8 cellular contexts compared by ENCODE assay signal in the genomic region with DNA sequence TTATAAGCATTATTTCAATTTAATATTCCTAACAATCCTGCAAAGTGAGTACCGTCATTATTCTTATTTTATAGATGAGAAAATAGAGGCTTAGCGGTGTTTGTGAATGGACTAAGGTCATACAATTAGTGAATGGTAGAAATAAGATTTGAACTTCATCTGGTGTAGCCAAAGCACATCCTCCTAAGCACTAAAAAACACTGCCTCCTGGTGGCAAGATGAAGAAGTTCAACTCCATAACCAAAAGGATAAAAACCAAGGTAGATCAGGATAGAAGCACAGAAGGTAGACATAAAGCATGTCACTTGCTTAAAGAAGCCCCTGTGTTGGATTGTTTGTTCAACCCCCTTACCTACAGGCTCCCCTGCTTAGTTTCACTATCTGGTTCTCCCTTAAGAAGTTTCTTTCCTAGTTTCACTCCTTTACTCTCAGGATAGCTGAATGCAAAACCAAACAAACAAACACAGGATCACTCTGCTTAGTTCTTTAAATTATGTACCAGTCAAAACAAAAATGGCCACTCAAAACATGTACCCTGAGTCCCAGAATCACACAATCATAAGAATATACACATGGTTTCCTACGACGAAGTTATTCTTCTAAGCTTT. TPM values are rescaled to one million over a fixed set of nuclear protein-coding genes. Genes with fewer than 3 reads are reported as not detected.
A peak's percentile ranks its signal among the peaks of the same experiment; 100 is the strongest.
DNase-seq lines count a peak whose midpoint lies in the region; TF ChIP-seq lines count a peak whose summit lies in the region.

No MANE protein-coding gene starts in this region.

- POLR2A ChIA-PET in activated CD4-positive, alpha-beta T cell treated with anti-CD3 and anti-CD28 coated beads, Interleukin-2, amount 10 ng/mL, durations not matched to agents 7 days and 5 days (lab: Charles Lee), result interaction anchor here (1.7 kb wide), 1 partner anchor 12 kb away, joined by 9 read pairs; a partner anchor contains a TSS

- H3K4me3 ChIP-seq in Jurkat, Clone E6-1 (ENCODE audit: low read length), result no peak overlapping the region
- no peak overlapping the region for H3K4me3 ChIP-seq in brain microvascular endothelial cell (ENCODE audit: low read depth, low read length)

- no peaks in the 10 kb centered on the region for H3K36me3 ChIP-seq in brain microvascular endothelial cell (replicated peaks)

- DNase-seq in activated CD4-positive, alpha-beta T cell treated with anti-CD3 and anti-CD28 coated beads, Interleukin-2, amount 10 ng/mL, durations not matched to agents 7 days and 5 days, result peak; percentile 29
- no peak for DNase-seq in activated CD4-positive, alpha-beta T cell treated with anti-CD3 and anti-CD28 coated beads, Interleukin-2, amount 50 U/mL, for 48 hours
- DNase-seq in Jurkat, Clone E6-1 (ENCODE audit: low read depth, low spot score), result peak; percentile 33
- DNase-seq in brain microvascular endothelial cell, result no peak
- no peak for DNase-seq in osteocyte (ENCODE audit: extremely low spot score, unreplicated experiment)
- DNase-seq in stimulated activated CD8-positive, alpha-beta memory T cell treated with anti-CD3 and anti-CD28 coated beads, Interleukin-4, amount 100 ng/mL, for 48 hours, result no peak
- no peak for DNase-seq in 8988T
- DNase-seq in anterior cingulate cortex (lab: John Stamatoyannopoulos, UW), result no peak

- H3K36me3 Mint-ChIP-seq in activated CD4-positive, alpha-beta T cell treated with anti-CD3 and anti-CD28 coated beads, Interleukin-2, amount 10 ng/mL, durations not matched to agents 7 days and 5 days (ENCODE audit: low read depth), result no peaks in the 10 kb centered on the region
- no peaks in the 10 kb centered on the region for H3K36me3 Mint-ChIP-seq in osteocyte (ENCODE audit: unreplicated experiment)

- H3K27me3 ChIP-seq in brain microvascular endothelial cell (replicated peaks), result no peaks in the 10 kb centered on the region

- H3K27ac Mint-ChIP-seq in activated CD4-positive, alpha-beta T cell treated with anti-CD3 and anti-CD28 coated beads, Interleukin-2, amount 10 ng/mL, durations not matched to agents 7 days and 5 days, result no peak overlapping the region
- no peak overlapping the region for H3K27ac Mint-ChIP-seq in osteocyte (ENCODE audit: unreplicated experiment)

- in situ Hi-C loops in brain microvascular endothelial cell (cut with HindIII; ENCODE audit: low pct_ligation_motif_present, low sequenced_read_pairs), result no loop called here

- H3K4me1 Mint-ChIP-seq in activated CD4-positive, alpha-beta T cell treated with anti-CD3 and anti-CD28 coated beads, Interleukin-2, amount 10 ng/mL, durations not matched to agents 7 days and 5 days, result peaks cover 44% of the 10 kb centered on the region
- H3K4me1 Mint-ChIP-seq in osteocyte (ENCODE audit: unreplicated experiment), result peaks cover 5% of the 10 kb centered on the region

- no peak overlapping the region for H3K4me3 Mint-ChIP-seq in activated CD4-positive, alpha-beta T cell treated with anti-CD3 and anti-CD28 coated beads, Interleukin-2, amount 10 ng/mL, durations not matched to agents 7 days and 5 days
- H3K4me3 Mint-ChIP-seq in osteocyte (ENCODE audit: unreplicated experiment), result no peak overlapping the region

- no peak overlapping the region for H3K27ac ChIP-seq in brain microvascular endothelial cell

- H3K9me3 Mint-ChIP-seq in activated CD4-positive, alpha-beta T cell treated with anti-CD3 and anti-CD28 coated beads, Interleukin-2, amount 10 ng/mL, durations not matched to agents 7 days and 5 days, result no peaks in the 10 kb centered on the region
- no peaks in the 10 kb centered on the region for H3K9me3 Mint-ChIP-seq in osteocyte (ENCODE audit: unreplicated experiment)

- no peaks in the 10 kb centered on the region for H3K27me3 Mint-ChIP-seq in activated CD4-positive, alpha-beta T cell treated with anti-CD3 and anti-CD28 coated beads, Interleukin-2, amount 10 ng/mL, durations not matched to agents 7 days and 5 days
- H3K27me3 Mint-ChIP-seq in osteocyte (ENCODE audit: unreplicated experiment), result no peaks in the 10 kb centered on the region

- peak; percentile 56 for TF ChIP-seq CTCF in brain microvascular endothelial cell (IDR thresholded peaks at IDR 0.05; ENCODE audit: low read depth, low read length, missing control alignments)
- TF ChIP-seq CTCF in osteocyte (IDR thresholded peaks at IDR 0.05), result peak; percentile 40

- CTCF ChIA-PET in activated CD4-positive, alpha-beta T cell treated with anti-CD3 and anti-CD28 coated beads, Interleukin-2, amount 10 ng/mL, durations not matched to agents 7 days and 5 days (lab: Charles Lee), result interaction anchor here (0.7 to 5.1 kb wide), 8 partner anchors 10 to 965 kb away, joined by 3 to 26 read pairs (median 4); a partner anchor contains a TSS

RNA-seq across cellular contexts. Expression of a gene that starts 12.7 kb away (rescaled TPM):
- 1 to 10 TPM; 4.2 to 5.7 TPM for total RNA-seq in activated CD4-positive, alpha-beta T cell treated with anti-CD3 and anti-CD28 coated beads, Interleukin-2, amount 10 ng/mL, durations not matched to agents 7 days and 5 days
- polyA plus RNA-seq in Jurkat, Clone E6-1 (2012; ENCODE audit: insufficient read depth, insufficient read length), result not detected
- total RNA-seq in osteocyte, result not detected in 2 replicates

Comparison
In these comparisons a context has a peak if more than half of its experiments do, and no peak if none do; other contexts are left out.
1. DNase-seq: peak in activated CD4-positive, alpha-beta T cell treated with anti-CD3 and anti-CD28 coated beads, Interleukin-2, amount 10 ng/mL, durations not matched to agents 7 days and 5 days (single experiment) and Jurkat, Clone E6-1 (single experiment); none in activated CD4-positive, alpha-beta T cell treated with anti-CD3 and anti-CD28 coated beads, Interleukin-2, amount 50 U/mL, for 48 hours (0 of 2), brain microvascular endothelial cell (single experiment), osteocyte (single experiment), stimulated activated CD8-positive, alpha-beta memory T cell treated with anti-CD3 and anti-CD28 coated beads, Interleukin-4, amount 100 ng/mL, for 48 hours (single experiment), 8988T (single experiment) and anterior cingulate cortex (0 of 58).